In genomic region chr12:106224392-106224706, GRCh38 we compare ENCODE assay signal across 19 cellular contexts. TPM values are rescaled to one million over a fixed set of nuclear protein-coding genes. Genes with fewer than 3 reads are reported as not detected.
DNase-seq lines count a peak whose midpoint lies in the region; ATAC-seq and TF ChIP-seq lines count a peak whose summit lies in the region.
"Had no signal": no experiment of that assay in that cellular context is flagged by ENCODE, and none has a peak within 500 bp of the region (broad histone marks: within the 10 kb centered on the region; RNA-seq: fewer than 3 reads in every experiment).

No MANE protein-coding gene starts in this region.

- H2AFZ ChIP-seq in KMS-11 (ENCODE audit: low read depth) = peak overlapping the region; percentile 76; the same call in 1 of the 2 replicates

- H3K36me3 Mint-ChIP-seq in CD8-positive, alpha-beta T cell = no peaks in the 10 kb centered on the region
- H3K36me3 Mint-ChIP-seq in glutamatergic neuron (ENCODE audit: unreplicated experiment) = no peaks in the 10 kb centered on the region
- H3K36me3 Mint-ChIP-seq in activated CD8-positive, alpha-beta T cell treated with anti-CD3 and anti-CD28 coated beads, Interleukin-2, amount 10 ng/mL, durations not matched to agents 7 days and 5 days (ENCODE audit: low read depth) = no peaks in the 10 kb centered on the region
- H3K36me3 Mint-ChIP-seq: activated naive CD8-positive, alpha-beta T cell treated with anti-CD3 and anti-CD28 coated beads for 36 hours; immature natural killer cell; T-cell had no signal

- intact Hi-C loops in CD8-positive, alpha-beta T cell (cut with DNase I, micrococcal nuclease) = loop anchor here (1.0 to 10.0 kb wide), 3 partner anchors 690 to 804 kb away; no protein-coding TSS in a partner anchor
- intact Hi-C loops in uterus (cut with DNase I; ENCODE audit: low total_unique reads) = loop anchor here (5.0 kb wide), 1 partner anchor 802 kb away; no protein-coding TSS in a partner anchor

- peak; percentile 12 for TF ChIP-seq CTCF in CD8-positive, alpha-beta T cell (IDR thresholded peaks at IDR 0.05)
- TF ChIP-seq CTCF in KMS-11 (conservative IDR thresholded peaks at IDR 0.05; ENCODE audit: low read depth, low read length) = 0 out of 2 replicates have a peak, but pooled peaks have one; percentile 6
- TF ChIP-seq CTCF in glutamatergic neuron (IDR thresholded peaks at IDR 0.05; ENCODE audit: partially characterized antibody, unreplicated experiment) = peak; percentile 42
- no peak for TF ChIP-seq CTCF in uterus (IDR thresholded peaks at IDR 0.05)

- CTCF ChIA-PET in CD8-positive, alpha-beta T cell (lab: Charles Lee) = interaction anchor here (0.7 to 1.9 kb wide), 23 partner anchors 10 to 804 kb away, joined by 3 to 21 read pairs (median 4); partner anchors contain the start of genes POLR3B and TCP11L2
- CTCF ChIA-PET in activated CD8-positive, alpha-beta T cell treated with anti-CD3 and anti-CD28 coated beads, Interleukin-2, amount 10 ng/mL, durations not matched to agents 7 days and 5 days (lab: Charles Lee) = interaction anchor here (0.7 to 5.1 kb wide), 19 partner anchors 7 to 804 kb away, joined by 3 to 48 read pairs (median 6); partner anchors contain the start of gene POLR3B

- no peaks in the 10 kb centered on the region for H4K20me1 ChIP-seq in KMS-11 (ENCODE audit: insufficient read depth)

- H3K4me3 ChIP-seq in CD8-positive, alpha-beta T cell (ENCODE audit: low read depth, low read length) = no peak overlapping the region
- H3K4me3 ChIP-seq in KMS-11 (IDR thresholded peaks at IDR 0.05; ENCODE audit: insufficient read depth, low read depth, low read length) (no peak overlapping the region), uterus (no peak overlapping the region)
- H3K4me3 ChIP-seq: GM12878, mucosa of descending colon, stomach, thyroid gland had no signal

- H3K4me1 Mint-ChIP-seq in CD8-positive, alpha-beta T cell (ENCODE audit: low read depth) = peaks cover 19% of the 10 kb centered on the region
- peaks cover 2% of the 10 kb centered on the region for H3K4me1 Mint-ChIP-seq in glutamatergic neuron (ENCODE audit: low read depth, unreplicated experiment)
- H3K4me1 Mint-ChIP-seq in activated CD8-positive, alpha-beta T cell treated with anti-CD3 and anti-CD28 coated beads, Interleukin-2, amount 10 ng/mL, durations not matched to agents 7 days and 5 days (ENCODE audit: low read depth) = peaks cover 25% of the 10 kb centered on the region

- no peak for ATAC-seq in CD8-positive, alpha-beta T cell
- ATAC-seq in activated CD8-positive, alpha-beta T cell treated with anti-CD3 and anti-CD28 coated beads, Interleukin-2, amount 10 ng/mL, durations not matched to agents 7 days and 5 days = no peak
- ATAC-seq in HG03097 (IDR thresholded peaks at IDR 0.05; ENCODE audit: low FRiP score, unreplicated experiment) = no peak

- POLR2A ChIA-PET in CD8-positive, alpha-beta T cell (lab: Charles Lee) = interaction anchor here (0.9 to 1.2 kb wide), 2 partner anchors 58 to 78 kb away, joined by 3 to 5 read pairs; no protein-coding TSS in a partner anchor
- POLR2A ChIA-PET in activated CD8-positive, alpha-beta T cell treated with anti-CD3 and anti-CD28 coated beads, Interleukin-2, amount 10 ng/mL, durations not matched to agents 7 days and 5 days (lab: Charles Lee) = no interaction called here

- H3K9ac ChIP-seq in KMS-11 = no peak overlapping the region

- H3K27ac ChIP-seq in CD8-positive, alpha-beta T cell (ENCODE audit: low read depth, low read length) = no peak overlapping the region
- no peak overlapping the region for H3K27ac ChIP-seq in KMS-11
- H3K27ac ChIP-seq in uterus = peak overlapping the region; percentile 39 to 73
- H3K27ac ChIP-seq: stomach, thyroid gland had no signal

- H3K4me1 ChIP-seq in CD8-positive, alpha-beta T cell (ENCODE audit: insufficient read depth, low read length) = peaks cover 18% of the 10 kb centered on the region
- H3K4me1 ChIP-seq in KMS-11 (ENCODE audit: low read depth, poor library complexity, severe bottlenecking) (peaks cover 32% of the 10 kb centered on the region), uterus (no peaks in the 10 kb centered on the region)

- no peak for TF ChIP-seq POLR2A in uterus (IDR thresholded peaks at IDR 0.05)

- H3K27me3 ChIP-seq in CD8-positive, alpha-beta T cell (ENCODE audit: insufficient read depth, low read length) = no peaks in the 10 kb centered on the region
- H3K27me3 ChIP-seq in KMS-11 (ENCODE audit: insufficient read depth, low read depth) (no peaks in the 10 kb centered on the region), uterus (no peaks in the 10 kb centered on the region)
- H3K27me3 ChIP-seq: stomach, thyroid gland had no signal

- H3K9me3 Mint-ChIP-seq in CD8-positive, alpha-beta T cell = no peaks in the 10 kb centered on the region
- H3K9me3 Mint-ChIP-seq in glutamatergic neuron (ENCODE audit: unreplicated experiment) = no peaks in the 10 kb centered on the region
- H3K9me3 Mint-ChIP-seq in activated CD8-positive, alpha-beta T cell treated with anti-CD3 and anti-CD28 coated beads, Interleukin-2, amount 10 ng/mL, durations not matched to agents 7 days and 5 days (ENCODE audit: insufficient read depth) = no peaks in the 10 kb centered on the region
- H3K9me3 Mint-ChIP-seq: activated B cell treated with CpG ODN at 0.5 μM for 24 hours; activated CD4-positive, alpha-beta T cell treated with anti-CD3 and anti-CD28 coated beads, Interleukin-2, amount 10 ng/mL, durations not matched to agents 7 days and 5 days; activated naive CD8-positive, alpha-beta T cell treated with anti-CD3 and anti-CD28 coated beads for 36 hours; activated T-cell treated with anti-CD3 and anti-CD28 coated beads, Interleukin-2, amount 50 U/mL, for 24 hours; CD4-positive, CD25-positive, alpha-beta regulatory T cell; immature natural killer cell; T-cell had no signal

- no peaks in the 10 kb centered on the region for H3K36me3 ChIP-seq in CD8-positive, alpha-beta T cell (ENCODE audit: insufficient read depth, low read length)
- H3K36me3 ChIP-seq in KMS-11 (ENCODE audit: insufficient read depth) = no peaks in the 10 kb centered on the region
- no peaks in the 10 kb centered on the region for H3K36me3 ChIP-seq in uterus
- H3K36me3 ChIP-seq: stomach, thyroid gland had no signal

- peaks cover 3% of the 10 kb centered on the region for H3K27me3 Mint-ChIP-seq in CD8-positive, alpha-beta T cell (ENCODE audit: low read depth)
- H3K27me3 Mint-ChIP-seq in glutamatergic neuron (ENCODE audit: unreplicated experiment) = no peaks in the 10 kb centered on the region
- H3K27me3 Mint-ChIP-seq in activated CD8-positive, alpha-beta T cell treated with anti-CD3 and anti-CD28 coated beads, Interleukin-2, amount 10 ng/mL, durations not matched to agents 7 days and 5 days (ENCODE audit: low read depth) = peaks cover 2% of the 10 kb centered on the region
- H3K27me3 Mint-ChIP-seq: activated CD4-positive, alpha-beta T cell treated with anti-CD3 and anti-CD28 coated beads, Interleukin-2, amount 10 ng/mL, durations not matched to agents 7 days and 5 days had no signal

- no peak overlapping the region for H3K27ac Mint-ChIP-seq in CD8-positive, alpha-beta T cell
- H3K27ac Mint-ChIP-seq in glutamatergic neuron (ENCODE audit: unreplicated experiment) = no peak overlapping the region
- H3K27ac Mint-ChIP-seq in activated CD8-positive, alpha-beta T cell treated with anti-CD3 and anti-CD28 coated beads, Interleukin-2, amount 10 ng/mL, durations not matched to agents 7 days and 5 days = no peak overlapping the region
- H3K27ac Mint-ChIP-seq: activated B cell treated with CpG ODN at 0.5 μM for 24 hours; activated CD4-positive, alpha-beta T cell treated with anti-CD3 and anti-CD28 coated beads, Interleukin-2, amount 10 ng/mL, durations not matched to agents 7 days and 5 days; activated naive CD8-positive, alpha-beta T cell treated with anti-CD3 and anti-CD28 coated beads for 36 hours; activated T-cell treated with anti-CD3 and anti-CD28 coated beads, Interleukin-2, amount 50 U/mL, for 24 hours; immature natural killer cell had no signal

- H3K4me3 Mint-ChIP-seq in CD8-positive, alpha-beta T cell = no peak overlapping the region
- no peak overlapping the region for H3K4me3 Mint-ChIP-seq in glutamatergic neuron (ENCODE audit: unreplicated experiment)
- no peak overlapping the region for H3K4me3 Mint-ChIP-seq in activated CD8-positive, alpha-beta T cell treated with anti-CD3 and anti-CD28 coated beads, Interleukin-2, amount 10 ng/mL, durations not matched to agents 7 days and 5 days
- H3K4me3 Mint-ChIP-seq: activated B cell treated with CpG ODN at 0.5 μM for 24 hours; activated CD4-positive, alpha-beta T cell treated with anti-CD3 and anti-CD28 coated beads, Interleukin-2, amount 10 ng/mL, durations not matched to agents 7 days and 5 days; activated naive CD8-positive, alpha-beta T cell treated with anti-CD3 and anti-CD28 coated beads for 36 hours; activated T-cell treated with anti-CD3 and anti-CD28 coated beads, Interleukin-2, amount 50 U/mL, for 24 hours; CD4-positive, CD25-positive, alpha-beta regulatory T cell; immature natural killer cell; T-cell had no signal

- H3K4me2 ChIP-seq in KMS-11 = no peak overlapping the region

- no peak for DNase-seq in CD8-positive, alpha-beta T cell
- DNase-seq in glutamatergic neuron (no peak), uterus (no peak)
- no peak for DNase-seq in activated CD8-positive, alpha-beta T cell treated with anti-CD3 and anti-CD28 coated beads, Interleukin-2, amount 10 ng/mL, durations not matched to agents 7 days and 5 days
- DNase-seq in activated T-cell treated with anti-CD3 and anti-CD28 coated beads, Interleukin-2, amount 50 U/mL, for 1 hour = no peak
- DNase-seq: NCI-H1048 had no signal

- H3K79me2 ChIP-seq in KMS-11 (ENCODE audit: insufficient read depth, low read depth) = no peaks in the 10 kb centered on the region

- no peaks in the 10 kb centered on the region for H3K9me3 ChIP-seq in CD8-positive, alpha-beta T cell (ENCODE audit: low read length)
- H3K9me3 ChIP-seq in uterus = no peaks in the 10 kb centered on the region
- H3K9me3 ChIP-seq: mucosa of descending colon, stomach, thyroid gland had no signal

RNA-seq across cellular contexts. Expression of gene CKAP4, which starts 23.5 kb away (rescaled TPM):
- 10 to 100 TPM; 19.3 to 19.7 TPM for total RNA-seq in CD8-positive, alpha-beta T cell
- total RNA-seq in glutamatergic neuron (ENCODE audit: unreplicated experiment) (87.0 TPM), uterus (100 to 1,000 TPM in 1 of 4 donors, 10 to 100 TPM in 3; 15.6 to 106 (median 40.8) TPM)
- under 1 TPM; 0.47 to 0.52 TPM for total RNA-seq in activated CD8-positive, alpha-beta T cell treated with anti-CD3 and anti-CD28 coated beads, Interleukin-2, amount 10 ng/mL, durations not matched to agents 7 days and 5 days

Comparison
In these comparisons a context has a peak if more than half of its experiments do, and no peak if none do; other contexts are left out.
1. H3K27ac ChIP-seq: peak in uterus (2 of 2); none in CD8-positive, alpha-beta T cell (single experiment) and KMS-11 (single experiment).
2. CTCF ChIP-seq: peak in CD8-positive, alpha-beta T cell (single experiment), KMS-11 (single experiment) and glutamatergic neuron (single experiment); none in uterus (0 of 4).
3. RNA of gene CKAP4, which starts 23.5 kb away (total RNA-seq): 87.0 TPM in glutamatergic neuron (single experiment), 15.6 to 106 TPM in uterus and 19.3 to 19.7 TPM in CD8-positive, alpha-beta T cell; 0.47 to 0.52 TPM in activated CD8-positive, alpha-beta T cell treated with anti-CD3 and anti-CD28 coated beads, Interleukin-2, amount 10 ng/mL, durations not matched to agents 7 days and 5 days; every median in the first group is over 10 times any median in the second.